ENCODE assay signal across 8 cellular contexts in the genomic region with DNA sequence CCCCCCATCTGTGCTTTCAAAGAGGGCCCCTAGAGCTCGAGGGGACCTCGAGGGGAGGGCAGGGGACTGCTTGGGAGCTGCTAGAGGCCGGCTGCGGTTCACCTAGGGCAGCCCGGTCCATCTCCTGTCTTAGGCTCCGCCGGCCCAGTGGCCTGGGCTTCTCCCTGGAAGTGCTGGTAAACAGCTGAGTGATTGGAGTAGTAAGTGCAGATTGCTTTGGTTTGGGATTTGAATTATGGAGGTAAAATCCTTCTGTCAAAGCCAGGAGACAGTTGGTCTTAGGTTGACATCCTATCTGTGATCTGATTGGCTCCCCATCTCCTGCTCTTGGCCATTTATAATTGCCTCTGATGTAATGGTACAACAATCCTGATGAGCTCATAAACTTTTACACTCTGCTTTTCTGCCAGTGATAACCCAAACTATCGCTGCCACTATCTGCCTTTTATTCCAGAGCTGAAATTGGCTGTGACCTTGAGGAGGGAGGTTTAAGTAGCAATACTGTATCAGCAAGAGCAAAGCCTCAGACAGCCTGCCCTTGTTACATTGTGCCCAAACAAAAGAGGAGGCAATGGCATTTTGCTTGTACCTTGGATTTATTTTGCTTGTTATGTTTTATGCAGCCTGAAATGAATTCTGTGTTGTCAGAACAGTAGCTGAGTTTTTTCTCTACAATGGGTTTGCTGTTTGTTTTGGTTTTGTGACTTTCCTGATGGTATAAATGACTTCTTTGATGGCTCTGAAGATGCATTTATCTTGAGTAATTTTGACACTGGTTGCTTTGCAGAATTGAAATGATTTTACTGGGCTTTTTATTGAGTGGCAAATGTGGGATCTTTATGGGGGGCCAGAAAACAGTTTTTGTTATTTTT. TPM values are rescaled to one million over a fixed set of nuclear protein-coding genes. Genes with fewer than 3 reads are reported as not detected.
A peak's percentile ranks its signal among the peaks of the same experiment; 100 is the strongest.
DNase-seq lines count a peak whose midpoint lies in the region; ATAC-seq and TF ChIP-seq lines count a peak whose summit lies in the region.

No MANE protein-coding gene starts in this region.

- TF ChIP-seq CTCF in heart right ventricle (IDR thresholded peaks at IDR 0.05): no peak

- H3K14ac ChIP-seq in trophoblast cell (ENCODE audit: low read length): peak overlapping the region; percentile 68

- peaks cover 18 to 78% (median 70%) of the 10 kb centered on the region in 9 donors for H3K4me1 ChIP-seq in heart right ventricle
- H3K4me1 ChIP-seq in trophoblast cell (ENCODE audit: control insufficient read depth in 1 of 2, insufficient read depth in 2 of 2, low read length in 2 of 2): peaks cover 16 to 26% of the 10 kb centered on the region in 2 experiments

- H3K27me3 ChIP-seq in MG63: no peaks in the 10 kb centered on the region
- H3K27me3 ChIP-seq in heart right ventricle: no peaks in the 10 kb centered on the region
- no peaks in the 10 kb centered on the region for H3K27me3 ChIP-seq in trophoblast cell (ENCODE audit: insufficient read depth, low read length)

- peaks cover 22% of the 10 kb centered on the region for H3K36me3 ChIP-seq in MG63
- peaks cover 0 to 11% (median 0%) of the 10 kb centered on the region in 9 donors for H3K36me3 ChIP-seq in heart right ventricle
- peaks cover 0 to 1% of the 10 kb centered on the region in 2 experiments for H3K36me3 ChIP-seq in trophoblast cell (ENCODE audit: control insufficient read depth in 1 of 2, insufficient read depth in 2 of 2, low read length in 2 of 2)

- H4K8ac ChIP-seq in trophoblast cell (ENCODE audit: low read depth, low read length): no peak overlapping the region

- H3K79me1 ChIP-seq in trophoblast cell (ENCODE audit: low read length): peaks cover 38% of the 10 kb centered on the region

- peak; percentile 28 to 35 for DNase-seq in activated CD4-positive, alpha-beta T cell treated with anti-CD3 and anti-CD28 coated beads for 4 hours
- no peak for DNase-seq in activated CD4-positive, alpha-beta T cell treated with anti-CD3 and anti-CD28 coated beads for 1 hour
- peak; percentile 59 for DNase-seq in MG63
- DNase-seq in RPMI7951 (ENCODE audit: low read depth): peak; percentile 93
- DNase-seq in heart right ventricle: peak; percentile 33 to 67
- DNase-seq in trophoblast cell: peak; percentile 81 to 94

- H3K27ac ChIP-seq in angular gyrus (ENCODE audit: low read depth, low read length) (peak overlapping the region; percentile 91), heart right ventricle (peak overlapping the region; percentile 93 to 99 (median 98)), trophoblast cell (ENCODE audit: low read depth, low read length) (peak overlapping the region; percentile 51)

- no peak overlapping the region for H2BK5ac ChIP-seq in trophoblast cell (ENCODE audit: low read depth, low read length, poor library complexity)

- ATAC-seq in heart right ventricle (peak; percentile 19 to 78 (median 62)), GM19395 (IDR thresholded peaks at IDR 0.05; ENCODE audit: unreplicated experiment) (no peak)

- H3K4ac ChIP-seq in trophoblast cell (ENCODE audit: low read depth, low read length): peak overlapping the region; percentile 98

- H3K18ac ChIP-seq in trophoblast cell (ENCODE audit: low read length): no peak overlapping the region

- peak overlapping the region; percentile 65 for H2AK5ac ChIP-seq in trophoblast cell (ENCODE audit: low read length)

- H3K79me2 ChIP-seq in trophoblast cell (ENCODE audit: control insufficient read depth, insufficient read depth, low read length, poor library complexity): peaks cover 41% of the 10 kb centered on the region

- no peak overlapping the region for H4K91ac ChIP-seq in trophoblast cell (ENCODE audit: low read depth, low read length)

- no peak overlapping the region for H2AFZ ChIP-seq in trophoblast cell (ENCODE audit: insufficient read depth, low read length, poor library complexity)

- 0 to 1% methylated on average over 8 of the region's 8 CpGs for WGBS in heart right ventricle, 2 donors
- WGBS in trophoblast cell (ENCODE audit: extremely low coverage, insufficient coverage, insufficient read length): no CpG with 5 or more reads among the region's 8 CpGs

- no peak overlapping the region for H2BK12ac ChIP-seq in trophoblast cell (ENCODE audit: low read length)

- peak overlapping the region; percentile 18 for H2BK120ac ChIP-seq in trophoblast cell (ENCODE audit: insufficient read depth, low read length, poor library complexity)

- intact Hi-C loops in heart right ventricle (cut with DNase I): loop anchor here in 4 of 10 donors (2.0 to 10.0 kb wide), 4 partner anchors 25 to 91 kb away; partner anchors contain the start of gene PIGV (in 1 of the 4)

- peak overlapping the region; percentile 59 for H3K4me2 ChIP-seq in trophoblast cell (ENCODE audit: low read length)

- H3K23ac ChIP-seq in trophoblast cell (ENCODE audit: low read length): no peak overlapping the region

- H3K9me3 ChIP-seq in MG63 (no peaks in the 10 kb centered on the region), heart right ventricle (no peaks in the 10 kb centered on the region), trophoblast cell (ENCODE audit: insufficient read depth, low read depth, low read length) (no peaks in the 10 kb centered on the region)

- peak overlapping the region; percentile 99 for H3K9ac ChIP-seq in trophoblast cell (ENCODE audit: low read length)

- H3K4me3 ChIP-seq in MG63 (peak overlapping the region; percentile 71), heart right ventricle (peak overlapping the region; percentile 72 to 96 (median 92)), trophoblast cell (ENCODE audit: low read depth, low read length) (peak overlapping the region; percentile 96)

- H4K12ac ChIP-seq in trophoblast cell (ENCODE audit: low read depth, low read length): no peak overlapping the region

RNA-seq across cellular contexts. Expression of gene ARID1A, which starts 2.4 kb away (rescaled TPM):
- 5.5 and 14.6 TPM in 2 replicates for total RNA-seq in MG63 (2014; rRNA removed; shearing (Covaris generic); ENCODE audit: low replicate concordance)
- total RNA-seq in RPMI7951 (2014; rRNA removed; shearing (Covaris generic)): 12.5 and 15.4 TPM in 2 replicates
- total RNA-seq in heart right ventricle: 10 to 100 TPM; 33.6 to 62.5 (median 45.7) TPM
- polyA plus RNA-seq in heart right ventricle: 10 to 100 TPM; 14.5 to 16.8 TPM
- 84.0 and 87.9 TPM in 2 replicates for polyA plus RNA-seq in trophoblast cell (2013)
